Comparison of ENCODE assay signal across 21 cellular contexts in the genomic region with DNA sequence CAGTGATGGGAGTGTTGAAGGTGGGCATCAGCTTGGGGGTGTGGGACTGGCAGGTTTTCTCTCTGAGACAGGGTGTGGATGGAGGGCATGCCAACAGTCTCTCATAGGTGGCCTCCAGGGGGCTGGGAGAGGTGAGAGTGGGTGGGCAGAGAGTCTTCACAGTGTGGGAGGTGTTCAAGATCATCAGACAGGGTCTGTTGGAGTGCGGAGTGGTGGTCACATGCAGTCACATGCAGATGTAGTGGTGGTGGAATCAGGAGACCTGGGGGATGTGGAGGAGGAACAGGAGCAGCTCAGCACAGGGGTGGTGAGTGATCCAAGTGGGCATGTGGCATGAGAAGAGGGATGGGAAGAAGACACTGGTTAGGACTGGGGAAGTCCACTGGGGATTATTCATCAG. TPM values are rescaled to one million over a fixed set of nuclear protein-coding genes. Genes with fewer than 3 reads are reported as not detected.
DNase-seq lines count a peak whose midpoint lies in the region; ATAC-seq, FAIRE-seq and TF ChIP-seq lines count a peak whose summit lies in the region.
"Had no signal": no experiment of that assay in that cellular context is flagged by ENCODE, and none has a peak within 500 bp of the region (broad histone marks: within the 10 kb centered on the region; RNA-seq: fewer than 3 reads in every experiment).

No MANE protein-coding gene starts in this region.

- TF ChIP-seq CTCF in PC-9 (conservative IDR thresholded peaks at IDR 0.05) = no peak
- no peak for TF ChIP-seq CTCF in esophagus squamous epithelium (IDR thresholded peaks at IDR 0.05)
- no peak for TF ChIP-seq CTCF in right lobe of liver (IDR thresholded peaks at IDR 0.05)
- TF ChIP-seq CTCF in Calu3 (IDR thresholded peaks at IDR 0.05; ENCODE audit: unreplicated experiment) = no peak

- H2AFZ ChIP-seq in PC-9 = no peak overlapping the region

- no peaks in the 10 kb centered on the region for H3K27me3 ChIP-seq in PC-9 (ENCODE audit: insufficient read depth, low read depth)
- no peaks in the 10 kb centered on the region for H3K27me3 ChIP-seq in esophagus squamous epithelium
- no peaks in the 10 kb centered on the region for H3K27me3 ChIP-seq in right lobe of liver
- H3K27me3 ChIP-seq: tibial artery had no signal

- peaks cover 17% of the 10 kb centered on the region; the same call in 1 of the 2 replicates for H3F3A ChIP-seq in PC-9 (ENCODE audit: insufficient read depth, low read depth)

- no peaks in the 10 kb centered on the region for H3K9me3 Mint-ChIP-seq in stimulated activated naive CD8-positive, alpha-beta T cell treated with anti-CD3 and anti-CD28 coated beads, Interleukin-15, amount 100 ng/mL, for 72 hours
- no peaks in the 10 kb centered on the region for H3K9me3 Mint-ChIP-seq in Calu3 (ENCODE audit: low read depth, unreplicated experiment)
- H3K9me3 Mint-ChIP-seq: mesothelial cell of epicardium had no signal

- TF ChIP-seq POLR2A in esophagus squamous epithelium (IDR thresholded peaks at IDR 0.05) = no peak
- TF ChIP-seq POLR2A in right lobe of liver (IDR thresholded peaks at IDR 0.05) = no peak

- no peak overlapping the region for H3K4me3 Mint-ChIP-seq in stimulated activated naive CD8-positive, alpha-beta T cell treated with anti-CD3 and anti-CD28 coated beads, Interleukin-15, amount 100 ng/mL, for 72 hours
- no peak overlapping the region for H3K4me3 Mint-ChIP-seq in Calu3 (ENCODE audit: low read depth, unreplicated experiment)
- H3K4me3 Mint-ChIP-seq: activated CD4-positive, alpha-beta T cell treated with anti-CD3 and anti-CD28 coated beads for 36 hours; mesothelial cell of epicardium had no signal

- H4K20me1 ChIP-seq in PC-9 (ENCODE audit: insufficient read depth) = no peaks in the 10 kb centered on the region

- H3K36me3 Mint-ChIP-seq in Calu3 (ENCODE audit: insufficient read depth, unreplicated experiment) = peaks cover 4% of the 10 kb centered on the region

- POLR2A ChIA-PET in PC-9 (lab: Charles Lee; ENCODE audit: unreplicated experiment) = no interaction called here

- H3K36me3 ChIP-seq in PC-9 (ENCODE audit: low read depth) (no peaks in the 10 kb centered on the region; the same call in 1 of the 2 replicates), esophagus squamous epithelium (peaks cover 0 to 35% (median 7%) of the 10 kb centered on the region in 3 donors), right lobe of liver (no peaks in the 10 kb centered on the region)

- no peaks in the 10 kb centered on the region for H3K9me2 ChIP-seq in PC-9 (ENCODE audit: insufficient read depth)

- H3K79me2 ChIP-seq in PC-9 (ENCODE audit: low read depth) = peaks cover 9% of the 10 kb centered on the region; the same call in 1 of the 2 replicates

- H3K4me1 ChIP-seq in PC-9 (replicated peaks; ENCODE audit: insufficient read depth) (peaks cover 23% of the 10 kb centered on the region), esophagus squamous epithelium (peaks cover 42 to 81% (median 46%) of the 10 kb centered on the region in 3 donors), right lobe of liver (peaks cover 0 to 9% (median 0%) of the 10 kb centered on the region in 4 donors)

- FAIRE-seq in GM18507 (lab: Jason Lieb, UNC) = peak; percentile 36
- FAIRE-seq: RCC 7860 had no signal

- H3K4me2 ChIP-seq in PC-9 = no peak overlapping the region

- H3K27ac Mint-ChIP-seq in stimulated activated naive CD8-positive, alpha-beta T cell treated with anti-CD3 and anti-CD28 coated beads, Interleukin-15, amount 100 ng/mL, for 72 hours = peak overlapping the region in 1 of 2 donors; percentile 68
- no peak overlapping the region for H3K27ac Mint-ChIP-seq in Calu3 (ENCODE audit: unreplicated experiment)
- H3K27ac Mint-ChIP-seq: activated CD4-positive, alpha-beta T cell treated with anti-CD3 and anti-CD28 coated beads for 36 hours; mesothelial cell of epicardium had no signal

- WGBS in esophagus squamous epithelium, 2 donors = 19 to 40% methylated on average over 1 of the region's 1 CpG
- WGBS in right lobe of liver (ENCODE audit: insufficient coverage, low coverage, low lambda C conversion rate, missing lambda C conversion rate) = 50% methylated on average over 1 of the region's 1 CpG

- CTCF ChIA-PET in PC-9 (lab: Charles Lee) (no interaction called here), Calu3 (lab: Charles Lee) (no interaction called here)

- 0 out of 2 replicates have a peak, but pooled peaks cover 5% of the 10 kb centered on the region for H3K9me3 ChIP-seq in PC-9 (ENCODE audit: insufficient read depth, low read depth)
- no peaks in the 10 kb centered on the region for H3K9me3 ChIP-seq in esophagus squamous epithelium
- no peaks in the 10 kb centered on the region for H3K9me3 ChIP-seq in right lobe of liver
- H3K9me3 ChIP-seq: tibial artery had no signal

- peak; percentile 40 for ATAC-seq in stimulated activated naive CD8-positive, alpha-beta T cell treated with anti-CD3 and anti-CD28 coated beads, Interleukin-15, amount 100 ng/mL, for 72 hours
- no peak for ATAC-seq in right lobe of liver
- ATAC-seq: activated CD4-positive, alpha-beta T cell treated with anti-CD3 and anti-CD28 coated beads for 36 hours; esophagus mucosa had no signal

- H3K27ac ChIP-seq in PC-9 = 0 out of 2 replicates have a peak overlapping the region, but pooled peaks have one; percentile 53
- peak overlapping the region; percentile 67 to 74 (median 72) for H3K27ac ChIP-seq in esophagus squamous epithelium
- H3K27ac ChIP-seq in right lobe of liver = no peak overlapping the region
- H3K27ac ChIP-seq: HL-60, tibial artery had no signal

- BruUV-seq in PC-9 (replicated peaks; lab: Mats Ljungman, UMichigan) (no TSS peak), Calu3 (replicated peaks; lab: Mats Ljungman, UMichigan) (no TSS peak)

- intact Hi-C loops in PC-9 (cut with micrococcal nuclease; ENCODE audit: unreplicated experiment) = no loop called here
- intact Hi-C loops in esophagus squamous epithelium (cut with DNase I) = no loop called here
- intact Hi-C loops in right lobe of liver (cut with DNase I) = no loop called here
- intact Hi-C loops in Calu3 (cut with micrococcal nuclease; ENCODE audit: unreplicated experiment) = no loop called here

- peaks cover 45% of the 10 kb centered on the region for H3K4me1 Mint-ChIP-seq in stimulated activated naive CD8-positive, alpha-beta T cell treated with anti-CD3 and anti-CD28 coated beads, Interleukin-15, amount 100 ng/mL, for 72 hours
- peaks cover 8% of the 10 kb centered on the region for H3K4me1 Mint-ChIP-seq in Calu3 (ENCODE audit: low read depth, unreplicated experiment)

- H3K27me3 Mint-ChIP-seq in stimulated activated naive CD8-positive, alpha-beta T cell treated with anti-CD3 and anti-CD28 coated beads, Interleukin-15, amount 100 ng/mL, for 72 hours = no peaks in the 10 kb centered on the region
- no peaks in the 10 kb centered on the region for H3K27me3 Mint-ChIP-seq in Calu3 (ENCODE audit: unreplicated experiment)
- H3K27me3 Mint-ChIP-seq: activated CD4-positive, alpha-beta T cell treated with anti-CD3 and anti-CD28 coated beads for 36 hours had no signal

- no peak overlapping the region for H3K4me3 ChIP-seq in PC-9
- H3K4me3 ChIP-seq in esophagus squamous epithelium = no peak overlapping the region
- H3K4me3 ChIP-seq in right lobe of liver = no peak overlapping the region
- H3K4me3 ChIP-seq: tibial artery had no signal

- no peak for DNase-seq in GM18507 (ENCODE audit: extremely low spot score, insufficient read length, low read depth)
- DNase-seq in PC-9 = no peak
- no peak for DNase-seq in esophagus squamous epithelium (lab: John Stamatoyannopoulos, UW)
- no peak for DNase-seq in stimulated activated naive CD8-positive, alpha-beta T cell treated with anti-CD3 and anti-CD28 coated beads, Interleukin-15, amount 100 ng/mL, for 72 hours
- DNase-seq in right lobe of liver = no peak
- no peak for DNase-seq in Calu3
- no peak for DNase-seq in NCI-H1694 (lab: John Stamatoyannopoulos, UW)
- DNase-seq: activated CD4-positive, alpha-beta T cell treated with anti-CD3 and anti-CD28 coated beads for 36 hours; activated CD8-positive, alpha-beta memory T cell treated with anti-CD3 and anti-CD28 coated beads, Interleukin-2, amount 50 U/mL, for 4 hours; activated gamma-delta T cell treated with Interleukin-2 at 50 U/mL for 16 hours; central memory CD4-positive, alpha-beta T cell; H7; NCI-H187; NCI-H345; stimulated activated CD8-positive, alpha-beta memory T cell treated with anti-CD3 and anti-CD28 coated beads, Interleukin-4, amount 100 ng/mL, for 48 hours; tibial artery had no signal

RNA-seq across cellular contexts. Expression of a gene that starts 5.8 kb away (rescaled TPM):
- total RNA-seq in PC-9 (2021) (24.5 and 26.7 TPM in 2 replicates), esophagus squamous epithelium (100 to 1,000 TPM in 2 of 4 donors, 10 to 100 TPM in 2; 62.4 to 132 (median 89.7) TPM), right lobe of liver (10 to 100 TPM; 11.7 to 23.6 (median 20.3) TPM), Calu3 (2022) (21.1 and 22.4 TPM in 2 replicates)

RNA-seq across cellular contexts. Expression of a gene that starts 34.9 kb away (rescaled TPM):
- 0.35 and 0.50 TPM in 2 replicates for total RNA-seq in PC-9 (2021)
- total RNA-seq in esophagus squamous epithelium = 10 to 100 TPM; 10.9 to 87.0 (median 37.8) TPM
- total RNA-seq in right lobe of liver = 10 to 100 TPM; 11.8 to 30.9 (median 22.9) TPM
- 0.69 and 1.0 TPM in 2 replicates for total RNA-seq in Calu3 (2022)

RNA-seq across cellular contexts. Expression of a gene that starts 44.8 kb away (rescaled TPM):
- total RNA-seq in PC-9 (2021) (not detected in 2 replicates), esophagus squamous epithelium (not detected), right lobe of liver (not detected), Calu3 (2022) (not detected in 2 replicates)
- total RNA-seq: activated CD4-positive, alpha-beta T cell treated with anti-CD3 and anti-CD28 coated beads for 36 hours; esophagus mucosa; G401; H7; mesothelial cell of epicardium had no signal

Comparison
In these comparisons a context has a peak if more than half of its experiments do, and no peak if none do; other contexts are left out.
1. H3K27ac ChIP-seq: peak in PC-9 (single experiment) and esophagus squamous epithelium (4 of 4); none in right lobe of liver (0 of 3).